In the genomic region with DNA sequence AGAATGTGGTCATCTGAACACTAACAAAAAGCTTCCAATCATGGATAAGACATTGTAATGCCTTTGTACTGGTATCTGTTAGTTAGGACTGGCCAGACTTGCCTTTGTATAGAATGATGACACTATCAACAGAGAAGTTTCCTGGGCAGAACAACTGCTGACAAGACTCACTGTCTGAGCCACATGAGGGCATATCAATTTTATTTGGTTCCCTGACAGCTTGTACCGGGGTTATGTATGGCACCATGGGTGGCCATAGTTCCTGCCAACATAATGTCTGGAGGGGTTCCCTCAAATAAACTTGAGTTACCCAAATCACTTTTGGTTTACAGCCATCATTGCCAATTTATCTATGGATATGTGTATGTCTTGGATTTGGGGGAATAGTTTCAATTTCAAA, we compare ENCODE assay signal across 19 cellular contexts. TPM values are rescaled to one million over a fixed set of nuclear protein-coding genes. Genes with fewer than 3 reads are reported as not detected.
DNase-seq lines count a peak whose midpoint lies in the region; ATAC-seq, FAIRE-seq and TF ChIP-seq lines count a peak whose summit lies in the region.
"Had no signal": no experiment of that assay in that cellular context is flagged by ENCODE, and none has a peak within 500 bp of the region (broad histone marks: within the 10 kb centered on the region; RNA-seq: fewer than 3 reads in every experiment).

No MANE protein-coding gene starts in this region.

- no peaks in the 10 kb centered on the region for H3K36me3 Mint-ChIP-seq in osteocyte (ENCODE audit: unreplicated experiment)
- no peaks in the 10 kb centered on the region for H3K36me3 Mint-ChIP-seq in activated T-helper 17 cell treated with anti-CD3 and anti-CD28 coated beads, Interleukin-2, amount 50 U/mL, for 72 hours (ENCODE audit: low read depth)

- no peaks in the 10 kb centered on the region for H3K36me3 ChIP-seq in MG63

- H3K27ac Mint-ChIP-seq in osteocyte (ENCODE audit: unreplicated experiment): no peak overlapping the region
- H3K27ac Mint-ChIP-seq in activated T-helper 17 cell treated with anti-CD3 and anti-CD28 coated beads, Interleukin-2, amount 50 U/mL, for 72 hours: no peak overlapping the region
- H3K27ac Mint-ChIP-seq: B cell; CD4-positive, alpha-beta T cell; CD8-positive, alpha-beta T cell had no signal

- no peak for TF ChIP-seq POLR2A in GM12891 (IDR thresholded peaks at IDR 0.05; ENCODE audit: low read depth, low read length)

- DNase-seq in GM12891 (ENCODE audit: insufficient read length, low spot score) (no peak), myocyte (ENCODE audit: low read depth) (peak; percentile 23), osteocyte (ENCODE audit: extremely low spot score, unreplicated experiment) (peak; percentile 11), MG63 (no peak)
- DNase-seq: AML-193; Caco-2; Calu3; CD4-positive, alpha-beta T cell; CD8-positive, alpha-beta T cell; DMS79 treated with DMSO at 0.1 percent for 48 hours; GF-D8 had no signal

- no peaks in the 10 kb centered on the region for H3K4me1 Mint-ChIP-seq in osteocyte (ENCODE audit: unreplicated experiment)
- H3K4me1 Mint-ChIP-seq in activated T-helper 17 cell treated with anti-CD3 and anti-CD28 coated beads, Interleukin-2, amount 50 U/mL, for 72 hours: no peaks in the 10 kb centered on the region

- peaks cover 7% of the 10 kb centered on the region for H3K27me3 Mint-ChIP-seq in osteocyte (ENCODE audit: unreplicated experiment)
- H3K27me3 Mint-ChIP-seq in activated T-helper 17 cell treated with anti-CD3 and anti-CD28 coated beads, Interleukin-2, amount 50 U/mL, for 72 hours: no peaks in the 10 kb centered on the region
- H3K27me3 Mint-ChIP-seq: B cell; CD4-positive, alpha-beta T cell had no signal

- no peaks in the 10 kb centered on the region for H3K27me3 ChIP-seq in MG63
- H3K27me3 ChIP-seq: BLaER1 treated with 17β-estradiol and CSF1 and Interleukin-3, amounts not matched to agents 10 nM and 100 nM had no signal

- no peak overlapping the region for H3K4me3 ChIP-seq in MG63
- H3K4me3 ChIP-seq: A549; BLaER1 treated with 17β-estradiol and CSF1 and Interleukin-3, amounts not matched to agents 10 nM and 100 nM; GM12878 had no signal

- FAIRE-seq in GM12891 (lab: Jason Lieb, UNC): peak; percentile 5
- FAIRE-seq: A549, D721Med, G401.6, GM12878 had no signal

- no peak overlapping the region for H3K4me3 Mint-ChIP-seq in osteocyte (ENCODE audit: unreplicated experiment)
- H3K4me3 Mint-ChIP-seq in activated T-helper 17 cell treated with anti-CD3 and anti-CD28 coated beads, Interleukin-2, amount 50 U/mL, for 72 hours: no peak overlapping the region
- H3K4me3 Mint-ChIP-seq: B cell; CD4-positive, alpha-beta T cell; CD8-positive, alpha-beta T cell had no signal

- ATAC-seq in HG02759 (IDR thresholded peaks at IDR 0.05; ENCODE audit: unreplicated experiment): no peak
- ATAC-seq in activated T-helper 17 cell treated with anti-CD3 and anti-CD28 coated beads, Interleukin-2, amount 50 U/mL, for 72 hours (replicated peaks): no peak
- ATAC-seq: A549; CD8-positive, alpha-beta T cell; GM12878 had no signal

- H3K9me3 ChIP-seq in MG63: peaks cover 3% of the 10 kb centered on the region; the same call in 1 of the 2 replicates
- H3K9me3 ChIP-seq: A549, Caco-2 had no signal

- H3K9me3 Mint-ChIP-seq in osteocyte (ENCODE audit: unreplicated experiment): no peaks in the 10 kb centered on the region
- no peaks in the 10 kb centered on the region for H3K9me3 Mint-ChIP-seq in activated T-helper 17 cell treated with anti-CD3 and anti-CD28 coated beads, Interleukin-2, amount 50 U/mL, for 72 hours
- H3K9me3 Mint-ChIP-seq: CD4-positive, alpha-beta T cell; CD8-positive, alpha-beta T cell had no signal

- no peak for TF ChIP-seq CTCF in osteocyte (IDR thresholded peaks at IDR 0.05)

TF ChIP-seq in GM12891, 5 proteins besides CTCF, POLR2A, EP300 and RAD21:
- no peak for TF ChIP-seq TAF1 (IDR thresholded peaks at IDR 0.05; ENCODE audit: low read depth, low read length)
- no peak for TF ChIP-seq SPI1 (IDR thresholded peaks at IDR 0.05; ENCODE audit: low read depth, low read length)
- TF ChIP-seq PAX5 (IDR thresholded peaks at IDR 0.05; ENCODE audit: insufficient read depth, low read length, severe bottlenecking): no peak
- TF ChIP-seq POU2F2 (IDR thresholded peaks at IDR 0.05; ENCODE audit: low read depth, low read length): no peak
- TF ChIP-seq POLR2AphosphoS5 (IDR thresholded peaks at IDR 0.05; ENCODE audit: low read depth, low read length): no peak

RNA-seq across cellular contexts. Expression of a gene that starts 13.6 kb away (rescaled TPM):
- 237 TPM for polyA plus RNA-seq in GM12891 (2012; ENCODE audit: low read depth, missing spikeins)
- total RNA-seq in myocyte (288 and 318 TPM in 2 replicates), osteocyte (505 and 524 TPM in 2 replicates)
- 318 TPM for polyA plus RNA-seq in myocyte (2012)
- total RNA-seq in MG63 (2014; rRNA removed; shearing (Covaris generic); ENCODE audit: low replicate concordance): 121 and 188 TPM in 2 replicates
- 100 to 1,000 TPM; 222 to 316 TPM for total RNA-seq in activated T-helper 17 cell treated with anti-CD3 and anti-CD28 coated beads, Interleukin-2, amount 50 U/mL, for 72 hours

RNA-seq across cellular contexts. Expression of a gene that starts 49.7 kb away (rescaled TPM):
- 4.6 TPM for polyA plus RNA-seq in GM12891 (2012; ENCODE audit: low read depth, missing spikeins)
- total RNA-seq in myocyte (29.2 and 31.0 TPM in 2 replicates), osteocyte (20.0 and 20.7 TPM in 2 replicates)
- polyA plus RNA-seq in myocyte (2012): 8.5 TPM
- total RNA-seq in MG63 (2014; rRNA removed; shearing (Covaris generic); ENCODE audit: low replicate concordance): 16.3 and 19.4 TPM in 2 replicates
- 10 to 100 TPM; 16.1 to 18.0 TPM for total RNA-seq in activated T-helper 17 cell treated with anti-CD3 and anti-CD28 coated beads, Interleukin-2, amount 50 U/mL, for 72 hours

Comparison
In these comparisons a context has a peak if more than half of its experiments do, and no peak if none do; other contexts are left out.
1. DNase-seq: peak in myocyte (single experiment) and osteocyte (single experiment); none in GM12891 (single experiment) and MG63 (single experiment).